Comparison of ENCODE assay signal across 1 cellular context in genomic region chr1:22709891-22710687, GRCh38.
TF ChIP-seq lines count a peak whose summit lies in the region.

No MANE protein-coding gene starts in this region.

TF ChIP-seq in HEK293, 187 proteins besides CTCF, POLR2A, EP300 and RAD21 (continued from another document and continues in another):
- TF ChIP-seq PRDM2 (tag by site-specific recombination; IDR thresholded peaks at IDR 0.05; ENCODE audit: borderline replicate concordance) (no peak), ZBTB8A (tag by site-specific recombination; IDR thresholded peaks at IDR 0.05) (peak; percentile 70), ZNF544 (tag by site-specific recombination; IDR thresholded peaks at IDR 0.05) (no peak), ZNF629 (tag by site-specific recombination; IDR thresholded peaks at IDR 0.05) (no peak), ZBTB6 (tag by site-specific recombination; IDR thresholded peaks at IDR 0.05) (no peak), ZNF585B (tag by site-specific recombination; IDR thresholded peaks at IDR 0.05) (no peak), BCL11A (tag by site-specific recombination; IDR thresholded peaks at IDR 0.05; ENCODE audit: low read depth) (no peak), ZNF639 (tag by site-specific recombination; IDR thresholded peaks at IDR 0.05) (no peak), ZBTB44 (tag by site-specific recombination; IDR thresholded peaks at IDR 0.05) (no peak), PRDM10 (tag by site-specific recombination; IDR thresholded peaks at IDR 0.05) (peak; percentile 82), ZSCAN4 (tag by site-specific recombination; IDR thresholded peaks at IDR 0.05) (no peak), SETDB1 (IDR thresholded peaks at IDR 0.05; ENCODE audit: insufficient read length, low read length) (no peak), ZNF610 (tag by site-specific recombination; IDR thresholded peaks at IDR 0.05; ENCODE audit: borderline replicate concordance) (no peak), ZNF274 (IDR thresholded peaks at IDR 0.05; ENCODE audit: low read length) (no peak), ZNF274 (tag by site-specific recombination; IDR thresholded peaks at IDR 0.05; ENCODE audit: borderline replicate concordance) (no peak), KLF10 (tag by site-specific recombination; IDR thresholded peaks at IDR 0.05) (no peak), MYNN (tag by site-specific recombination; IDR thresholded peaks at IDR 0.05; ENCODE audit: borderline replicate concordance) (no peak), ZBTB1 (tag by site-specific recombination; IDR thresholded peaks at IDR 0.05) (no peak), ZNF549 (tag by site-specific recombination; IDR thresholded peaks at IDR 0.05) (no peak), INSM2 (tag by site-specific recombination; IDR thresholded peaks at IDR 0.05) (no peak), ZNF704 (tag by site-specific recombination; IDR thresholded peaks at IDR 0.05) (no peak), ZNF426 (tag by site-specific recombination; IDR thresholded peaks at IDR 0.05) (no peak), ZBTB20 (tag by site-specific recombination; IDR thresholded peaks at IDR 0.05) (peak; percentile 65; the same call in 1 of the 2 replicates), OVOL3 (tag by site-specific recombination; IDR thresholded peaks at IDR 0.05) (no peak), ZNF416 (tag by site-specific recombination; IDR thresholded peaks at IDR 0.05) (no peak), ZSCAN18 (tag by site-specific recombination; IDR thresholded peaks at IDR 0.05) (no peak), ZNF366 (tag by site-specific recombination; conservative IDR thresholded peaks at IDR 0.05) (no peak), ZBTB10 (tag by site-specific recombination; IDR thresholded peaks at IDR 0.05) (no peak), ZNF830 (tag by site-specific recombination; IDR thresholded peaks at IDR 0.05; ENCODE audit: low read depth) (no peak), TRIM28 (IDR thresholded peaks at IDR 0.05; ENCODE audit: borderline replicate concordance, low read length) (no peak)
